Comparison of ENCODE assay signal across 23 cellular contexts in genomic region chr2:39631256-39631655, GRCh38. TPM values are rescaled to one million over a fixed set of nuclear protein-coding genes. Genes with fewer than 3 reads are reported as not detected.
"Had no signal": no experiment of that assay in that cellular context is flagged by ENCODE, and none has a peak within 500 bp of the region (broad histone marks: within the 10 kb centered on the region; RNA-seq: fewer than 3 reads in every experiment).

No MANE protein-coding gene starts in this region.

- H3K27me3 ChIP-seq: dorsolateral prefrontal cortex, gastrocnemius medialis, pancreas, right lobe of liver, spleen, testis had no signal

- DNase-seq: activated CD4-positive, CD25-positive, alpha-beta regulatory T cell treated with anti-CD3 and anti-CD28 coated beads, Interleukin-2, amount 50 U/mL, for 72 hours; activated CD8-positive, alpha-beta memory T cell treated with anti-CD3 and anti-CD28 coated beads for 24 hours; activated gamma-delta T cell; activated T-cell treated with anti-CD3 and anti-CD28 coated beads, Interleukin-2, amount 50 U/mL, for 72 hours; caudate nucleus; dorsolateral prefrontal cortex; erythroblast; gastrocnemius medialis; head of caudate nucleus; immature natural killer cell; left ventricle myocardium superior; naive thymus-derived CD8-positive, alpha-beta T cell; pancreas; right lobe of liver; spleen; stimulated activated CD4-positive, alpha-beta T cell treated with anti-CD3 and anti-CD28 coated beads, Interleukin-4, amount 100 ng/mL, for 4 hours; testis had no signal

- H3K27ac Mint-ChIP-seq: activated naive CD4-positive, alpha-beta T cell treated with anti-CD3 and anti-CD28 coated beads, Interleukin-2, amount 50 U/mL, for 72 hours; activated T-cell treated with anti-CD3 and anti-CD28 coated beads, Interleukin-2, amount 50 U/mL, for 72 hours; immature natural killer cell; memory B cell; naive thymus-derived CD8-positive, alpha-beta T cell; stimulated activated memory B cell treated with anti-CD40 and anti-IgM and Interleukin-4, amounts not matched to agents 10 μg/mL and 1 μg/mL and 100 μg/mL, for 72 hours; T-helper 1 cell treated with Interleukin-12 subunit alpha and Interleukin-12 subunit beta and Interleukin-4 antibody, amounts not matched to agents 30 μg/mL and 1 μg/mL, for 36 hours; type B pancreatic cell had no signal

- FAIRE-seq: colon, pancreas had no signal

- ATAC-seq: activated naive CD4-positive, alpha-beta T cell treated with anti-CD3 and anti-CD28 coated beads, Interleukin-2, amount 50 U/mL, for 72 hours; activated T-cell treated with anti-CD3 and anti-CD28 coated beads, Interleukin-2, amount 50 U/mL, for 72 hours; gastrocnemius medialis; naive thymus-derived CD8-positive, alpha-beta T cell; stimulated activated memory B cell treated with anti-CD40 and anti-IgM and Interleukin-4, amounts not matched to agents 10 μg/mL and 1 μg/mL and 100 μg/mL, for 72 hours had no signal

- H3K27me3 Mint-ChIP-seq: stimulated activated memory B cell treated with anti-CD40 and anti-IgM and Interleukin-4, amounts not matched to agents 10 μg/mL and 1 μg/mL and 100 μg/mL, for 72 hours; type B pancreatic cell had no signal

- H3K36me3 ChIP-seq: gastrocnemius medialis, pancreas, right lobe of liver, spleen had no signal

- H3K4me1 Mint-ChIP-seq: immature natural killer cell; memory B cell; stimulated activated memory B cell treated with anti-CD40 and anti-IgM and Interleukin-4, amounts not matched to agents 10 μg/mL and 1 μg/mL and 100 μg/mL, for 72 hours had no signal

- H3K36me3 Mint-ChIP-seq: activated naive CD4-positive, alpha-beta T cell treated with anti-CD3 and anti-CD28 coated beads, Interleukin-2, amount 50 U/mL, for 72 hours; immature natural killer cell; memory B cell; naive thymus-derived CD8-positive, alpha-beta T cell; stimulated activated memory B cell treated with anti-CD40 and anti-IgM and Interleukin-4, amounts not matched to agents 10 μg/mL and 1 μg/mL and 100 μg/mL, for 72 hours; type B pancreatic cell had no signal

- H3K4me3 ChIP-seq: dorsolateral prefrontal cortex, gastrocnemius medialis, pancreas, right lobe of liver, spleen, testis had no signal

- H3K27ac ChIP-seq: gastrocnemius medialis, pancreas, right lobe of liver, spleen, testis had no signal

- H3K4me1 ChIP-seq: pancreas, right lobe of liver, spleen, testis had no signal

- H3K9me3 Mint-ChIP-seq: activated naive CD4-positive, alpha-beta T cell treated with anti-CD3 and anti-CD28 coated beads, Interleukin-2, amount 50 U/mL, for 72 hours; activated T-cell treated with anti-CD3 and anti-CD28 coated beads, Interleukin-2, amount 50 U/mL, for 72 hours; memory B cell; stimulated activated memory B cell treated with anti-CD40 and anti-IgM and Interleukin-4, amounts not matched to agents 10 μg/mL and 1 μg/mL and 100 μg/mL, for 72 hours; T-helper 1 cell treated with Interleukin-12 subunit alpha and Interleukin-12 subunit beta and Interleukin-4 antibody, amounts not matched to agents 30 μg/mL and 1 μg/mL, for 36 hours; type B pancreatic cell had no signal

- H3K9me3 ChIP-seq: gastrocnemius medialis, pancreas, right lobe of liver, spleen, testis had no signal

- H3K4me3 Mint-ChIP-seq: activated T-cell treated with anti-CD3 and anti-CD28 coated beads, Interleukin-2, amount 50 U/mL, for 72 hours; immature natural killer cell; memory B cell; naive thymus-derived CD8-positive, alpha-beta T cell; stimulated activated memory B cell treated with anti-CD40 and anti-IgM and Interleukin-4, amounts not matched to agents 10 μg/mL and 1 μg/mL and 100 μg/mL, for 72 hours; T-helper 1 cell treated with Interleukin-12 subunit alpha and Interleukin-12 subunit beta and Interleukin-4 antibody, amounts not matched to agents 30 μg/mL and 1 μg/mL, for 36 hours; type B pancreatic cell had no signal

RNA-seq across cellular contexts. Expression of gene TMEM178A, which starts 34.5 kb away (rescaled TPM):
- polyA plus RNA-seq: immature natural killer cell had no signal
